19 cellular contexts compared by ENCODE assay signal in genomic region chr6:13398081-13398406, GRCh38.
DNase-seq lines count a peak whose midpoint lies in the region; ATAC-seq, FAIRE-seq and TF ChIP-seq lines count a peak whose summit lies in the region.
"Had no signal": no experiment of that assay in that cellular context is flagged by ENCODE, and none has a peak within 500 bp of the region (broad histone marks: within the 10 kb centered on the region; RNA-seq: fewer than 3 reads in every experiment).

No MANE protein-coding gene starts in this region.

- H3K4me3 ChIP-seq in Karpas-422 (ENCODE audit: low read length) (peak overlapping the region; percentile 60), neural cell (ENCODE audit: low read length) (no peak overlapping the region)
- H3K4me3 ChIP-seq: adrenal gland, lung, right atrium auricular region had no signal

- H3K79me2 ChIP-seq in Karpas-422 (ENCODE audit: low read length) = peaks cover 49% of the 10 kb centered on the region
- H3K79me2 ChIP-seq in neural cell (replicated peaks; ENCODE audit: insufficient read depth, low read length) = no peaks in the 10 kb centered on the region

- H3K27me3 Mint-ChIP-seq in chondrocyte (ENCODE audit: low read depth) = no peaks in the 10 kb centered on the region
- no peaks in the 10 kb centered on the region for H3K27me3 Mint-ChIP-seq in activated CD8-positive, alpha-beta T cell treated with anti-CD3 and anti-CD28 coated beads for 36 hours
- H3K27me3 Mint-ChIP-seq: activated T-helper 17 cell treated with anti-CD3 and anti-CD28 coated beads, Interleukin-2, amount 50 U/mL, for 72 hours had no signal

- ATAC-seq in activated CD8-positive, alpha-beta T cell treated with anti-CD3 and anti-CD28 coated beads for 36 hours = no peak
- ATAC-seq: activated T-helper 17 cell treated with anti-CD3 and anti-CD28 coated beads, Interleukin-2, amount 50 U/mL, for 72 hours; Right ventricle myocardium inferior had no signal

- H2AFZ ChIP-seq in Karpas-422 (ENCODE audit: low read length) (no peak overlapping the region), neural cell (ENCODE audit: low read depth, low read length) (no peak overlapping the region)

- intact Hi-C loops in activated CD8-positive, alpha-beta T cell treated with anti-CD3 and anti-CD28 coated beads for 36 hours (cut with micrococcal nuclease) = no loop called here

- TF ChIP-seq CTCF in D721Med (IDR thresholded peaks at IDR 0.05; ENCODE audit: insufficient read depth, missing control alignments) = no peak
- TF ChIP-seq CTCF in chondrocyte (IDR thresholded peaks at IDR 0.05) = peak; percentile 17
- peak; percentile 1 for TF ChIP-seq CTCF in neural cell (IDR thresholded peaks at IDR 0.05; ENCODE audit: poor library complexity, severe bottlenecking)
- no peak for TF ChIP-seq CTCF in activated CD8-positive, alpha-beta T cell treated with anti-CD3 and anti-CD28 coated beads for 36 hours (IDR thresholded peaks at IDR 0.05)

- H3F3A ChIP-seq in neural cell (ENCODE audit: insufficient read depth, low read length, poor library complexity, severe bottlenecking) = no peaks in the 10 kb centered on the region

- peak; percentile 29 for FAIRE-seq in D721Med (lab: Jason Lieb, UNC)
- FAIRE-seq: G401.6, GM12892, H54 had no signal

- CTCF ChIA-PET in activated CD8-positive, alpha-beta T cell treated with anti-CD3 and anti-CD28 coated beads for 36 hours (lab: Charles Lee) = interaction anchor here (1.2 kb wide), 1 partner anchor 68 kb away, joined by 3 read pairs; no protein-coding TSS in a partner anchor
- CTCF ChIA-PET in HEK293T (lab: Yijun Ruan, JAX) = interaction anchor here (0.5 kb wide), 1 partner anchor 1459 kb away, joined by 3 read pairs; no protein-coding TSS in a partner anchor

- H3K9me3 Mint-ChIP-seq in chondrocyte (ENCODE audit: low read depth) = no peaks in the 10 kb centered on the region
- H3K9me3 Mint-ChIP-seq in activated CD8-positive, alpha-beta T cell treated with anti-CD3 and anti-CD28 coated beads for 36 hours = no peaks in the 10 kb centered on the region
- H3K9me3 Mint-ChIP-seq: activated T-helper 17 cell treated with anti-CD3 and anti-CD28 coated beads, Interleukin-2, amount 50 U/mL, for 72 hours had no signal

- H3K27ac ChIP-seq in Karpas-422 (ENCODE audit: low read length) (peak overlapping the region; percentile 100), neural cell (ENCODE audit: low read length) (no peak overlapping the region)
- H3K27ac ChIP-seq: adrenal gland had no signal

- TF ChIP-seq EP300 in neural cell (conservative IDR thresholded peaks at IDR 0.05; ENCODE audit: poor library complexity, severe bottlenecking) = no peak

- peak overlapping the region; percentile 93 for H3K4me2 ChIP-seq in Karpas-422 (ENCODE audit: low read depth, low read length, poor library complexity, severe bottlenecking)
- no peak overlapping the region for H3K4me2 ChIP-seq in neural cell (ENCODE audit: low read length)

- H3K4me1 Mint-ChIP-seq in chondrocyte (ENCODE audit: low read depth) = peaks cover 18% of the 10 kb centered on the region
- H3K4me1 Mint-ChIP-seq in activated CD8-positive, alpha-beta T cell treated with anti-CD3 and anti-CD28 coated beads for 36 hours (ENCODE audit: low read depth) = peaks cover 10% of the 10 kb centered on the region
- H3K4me1 Mint-ChIP-seq: activated T-helper 17 cell treated with anti-CD3 and anti-CD28 coated beads, Interleukin-2, amount 50 U/mL, for 72 hours had no signal

- H3K36me3 Mint-ChIP-seq in chondrocyte (ENCODE audit: low read depth) = no peaks in the 10 kb centered on the region
- H3K36me3 Mint-ChIP-seq in activated CD8-positive, alpha-beta T cell treated with anti-CD3 and anti-CD28 coated beads for 36 hours (ENCODE audit: low read depth) = no peaks in the 10 kb centered on the region

- H3K27ac Mint-ChIP-seq in chondrocyte (ENCODE audit: unreplicated experiment) = no peak overlapping the region
- no peak overlapping the region for H3K27ac Mint-ChIP-seq in activated CD8-positive, alpha-beta T cell treated with anti-CD3 and anti-CD28 coated beads for 36 hours
- H3K27ac Mint-ChIP-seq: activated T-helper 17 cell treated with anti-CD3 and anti-CD28 coated beads, Interleukin-2, amount 50 U/mL, for 72 hours had no signal

- POLR2A ChIA-PET in activated CD8-positive, alpha-beta T cell treated with anti-CD3 and anti-CD28 coated beads for 36 hours (lab: Charles Lee) = interaction anchor here (1.2 kb wide), 1 partner anchor 13 kb away, joined by 3 read pairs; no protein-coding TSS in a partner anchor
- POLR2A ChIA-PET in HEK293T (lab: Yijun Ruan, JAX) = interaction anchor here (1.0 kb wide), 1 partner anchor 70 kb away, joined by 3 read pairs; the partner anchor contains the start of gene TBC1D7

- H3K9me2 ChIP-seq in Karpas-422 (replicated peaks; ENCODE audit: insufficient read depth, low read length) = no peaks in the 10 kb centered on the region
- H3K9me2 ChIP-seq in neural cell (ENCODE audit: insufficient read depth, low read length) = no peaks in the 10 kb centered on the region

- H3K4me3 Mint-ChIP-seq in chondrocyte (ENCODE audit: unreplicated experiment) = no peak overlapping the region
- H3K4me3 Mint-ChIP-seq in activated CD8-positive, alpha-beta T cell treated with anti-CD3 and anti-CD28 coated beads for 36 hours = no peak overlapping the region
- H3K4me3 Mint-ChIP-seq: activated T-helper 17 cell treated with anti-CD3 and anti-CD28 coated beads, Interleukin-2, amount 50 U/mL, for 72 hours had no signal

- no peak for TF ChIP-seq RAD21 in neural cell (conservative IDR thresholded peaks at IDR 0.05)

- H4K20me1 ChIP-seq in Karpas-422 (ENCODE audit: insufficient read depth, low read depth, low read length) = no peaks in the 10 kb centered on the region
- H4K20me1 ChIP-seq in neural cell (ENCODE audit: insufficient read depth) = no peaks in the 10 kb centered on the region

- H3K9me3 ChIP-seq in Karpas-422 (ENCODE audit: low read length) = no peaks in the 10 kb centered on the region
- no peaks in the 10 kb centered on the region for H3K9me3 ChIP-seq in neural cell (ENCODE audit: low read length)
- H3K9me3 ChIP-seq: adrenal gland, right atrium auricular region had no signal

- peak overlapping the region; percentile 78 for H3K9ac ChIP-seq in Karpas-422 (ENCODE audit: low read length)
- H3K9ac ChIP-seq in neural cell (ENCODE audit: low read length) = no peak overlapping the region

- DNase-seq in D721Med (ENCODE audit: insufficient read length, low spot score) (no peak), Karpas-422 (peak; percentile 87), chondrocyte (ENCODE audit: low spot score) (no peak), DMS153 treated with DMSO at 0.1 percent for 48 hours (lab: John Stamatoyannopoulos, UW; ENCODE audit: unreplicated experiment) (no peak), HEK293T (ENCODE audit: extremely low spot score) (no peak), NCI-H1436 treated with DMSO at 0.1 percent for 48 hours (lab: John Stamatoyannopoulos, UW) (no peak)
- no peak for DNase-seq in activated CD8-positive, alpha-beta T cell treated with anti-CD3 and anti-CD28 coated beads for 36 hours
- DNase-seq: foreskin fibroblast; NCI-H1092; stimulated activated CD4-positive, alpha-beta T cell treated with anti-CD3 and anti-CD28 coated beads, Interleukin-1b, Interleukin-23, amount 100 ng/mL, for 48 hours had no signal

- H3K36me3 ChIP-seq in Karpas-422 (ENCODE audit: insufficient read depth, low read length) = no peaks in the 10 kb centered on the region
- H3K36me3 ChIP-seq in neural cell (ENCODE audit: insufficient read depth, low read length) = no peaks in the 10 kb centered on the region
- H3K36me3 ChIP-seq: adrenal gland, right atrium auricular region had no signal

- H3K4me1 ChIP-seq in Karpas-422 (ENCODE audit: low read length) = peaks cover 89% of the 10 kb centered on the region

- no peaks in the 10 kb centered on the region for H3K27me3 ChIP-seq in Karpas-422 (ENCODE audit: low read length)
- H3K27me3 ChIP-seq in neural cell (ENCODE audit: insufficient read depth, low read depth, low read length) = no peaks in the 10 kb centered on the region
- H3K27me3 ChIP-seq: right atrium auricular region had no signal

TF ChIP-seq in neural cell, 6 proteins besides CTCF, POLR2A, EP300 and RAD21 (continues in another document):
- TF ChIP-seq SMC3 (conservative IDR thresholded peaks at IDR 0.05; ENCODE audit: poor library complexity) (no peak), EZH2 (IDR thresholded peaks at IDR 0.05; ENCODE audit: borderline replicate concordance, insufficient read depth, low read length, poor library complexity, severe bottlenecking) (no peak), MXI1 (conservative IDR thresholded peaks at IDR 0.05; ENCODE audit: poor library complexity, severe bottlenecking) (no peak), POLR2AphosphoS5 (IDR thresholded peaks at IDR 0.05) (no peak)

TF ChIP-seq in HEK293T, 16 proteins besides CTCF, POLR2A, EP300 and RAD21:
- TF ChIP-seq SUZ12 (IDR thresholded peaks at IDR 0.05) (no peak), LEF1 (IDR thresholded peaks at IDR 0.05; ENCODE audit: borderline replicate concordance) (no peak), NFRKB (IDR thresholded peaks at IDR 0.05) (no peak), TARDBP (IDR thresholded peaks at IDR 0.05) (no peak), L3MBTL2 (conservative IDR thresholded peaks at IDR 0.05) (no peak), SP1 (IDR thresholded peaks at IDR 0.05) (no peak), FOXK2 (IDR thresholded peaks at IDR 0.05) (no peak), HDGF (IDR thresholded peaks at IDR 0.05; ENCODE audit: borderline replicate concordance) (no peak), FOXM1 (IDR thresholded peaks at IDR 0.05; ENCODE audit: borderline replicate concordance) (no peak), ARNT (IDR thresholded peaks at IDR 0.05) (no peak), FOXA1 (IDR thresholded peaks at IDR 0.05) (no peak), BHLHE40 (IDR thresholded peaks at IDR 0.05; ENCODE audit: borderline replicate concordance) (no peak), CTBP1 (IDR thresholded peaks at IDR 0.05; ENCODE audit: borderline replicate concordance) (no peak), ELF4 (IDR thresholded peaks at IDR 0.05) (no peak), ZNF384 (IDR thresholded peaks at IDR 0.05) (no peak)
- TF ChIP-seq, protein P1, sequence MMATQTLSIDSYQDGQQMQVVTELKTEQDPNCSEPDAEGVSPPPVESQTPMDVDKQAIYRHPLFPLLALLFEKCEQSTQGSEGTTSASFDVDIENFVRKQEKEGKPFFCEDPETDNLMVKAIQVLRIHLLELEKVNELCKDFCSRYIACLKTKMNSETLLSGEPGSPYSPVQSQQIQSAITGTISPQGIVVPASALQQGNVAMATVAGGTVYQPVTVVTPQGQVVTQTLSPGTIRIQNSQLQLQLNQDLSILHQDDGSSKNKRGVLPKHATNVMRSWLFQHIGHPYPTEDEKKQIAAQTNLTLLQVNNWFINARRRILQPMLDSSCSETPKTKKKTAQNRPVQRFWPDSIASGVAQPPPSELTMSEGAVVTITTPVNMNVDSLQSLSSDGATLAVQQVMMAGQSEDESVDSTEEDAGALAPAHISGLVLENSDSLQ (IDR thresholded peaks at IDR 0.05) = no peak

Comparison
In these comparisons a context has a peak if more than half of its experiments do, and no peak if none do; other contexts are left out.
1. CTCF ChIP-seq: peak in chondrocyte (single experiment) and neural cell (single experiment); none in D721Med (single experiment) and activated CD8-positive, alpha-beta T cell treated with anti-CD3 and anti-CD28 coated beads for 36 hours (single experiment).